In genomic region chr16:50539053-50539615, GRCh38 we compare ENCODE assay signal across 1 cellular context.
TF ChIP-seq lines count a peak whose summit lies in the region.

No MANE protein-coding gene starts in this region.

TF ChIP-seq in HepG2, 621 proteins besides CTCF, POLR2A, EP300 and RAD21 (continued from another document and continues in another):
- no peak for TF ChIP-seq SPEN (CRISPR knock-in tag; IDR thresholded peaks at IDR 0.05; ENCODE audit: low read depth)
- no peak for TF ChIP-seq ZNF713 (CRISPR knock-in tag; IDR thresholded peaks at IDR 0.05)
- TF ChIP-seq REXO4 (CRISPR knock-in tag; IDR thresholded peaks at IDR 0.05; ENCODE audit: borderline replicate concordance): no peak
- TF ChIP-seq FOXO1 (CRISPR knock-in tag; IDR thresholded peaks at IDR 0.05): peak; percentile 80
- peak; percentile 80; the same call in 1 of the 2 replicates for TF ChIP-seq ZNF709 (CRISPR knock-in tag; IDR thresholded peaks at IDR 0.05)
- no peak for TF ChIP-seq SP140L (CRISPR knock-in tag; IDR thresholded peaks at IDR 0.05; ENCODE audit: borderline replicate concordance)
- no peak; the same call in 1 of the 2 replicates for TF ChIP-seq KAT7 (CRISPR knock-in tag; IDR thresholded peaks at IDR 0.05; ENCODE audit: borderline replicate concordance)
- TF ChIP-seq ZNF512B (CRISPR knock-in tag; IDR thresholded peaks at IDR 0.05; ENCODE audit: borderline replicate concordance): no peak
- TF ChIP-seq MYNN (CRISPR knock-in tag; IDR thresholded peaks at IDR 0.05; ENCODE audit: low read depth): no peak
- TF ChIP-seq MEIS1 (CRISPR knock-in tag; IDR thresholded peaks at IDR 0.05; ENCODE audit: borderline replicate concordance): no peak
- TF ChIP-seq SNAI1 (CRISPR knock-in tag; IDR thresholded peaks at IDR 0.05; ENCODE audit: borderline replicate concordance): no peak
- 0 out of 2 replicates have a peak, but pooled peaks have one; percentile 19 for TF ChIP-seq RFX5 (IDR thresholded peaks at IDR 0.05; ENCODE audit: low read depth, low read length)
- no peak for TF ChIP-seq ZNF557 (CRISPR knock-in tag; IDR thresholded peaks at IDR 0.05)
- TF ChIP-seq ARNTL (CRISPR knock-in tag; IDR thresholded peaks at IDR 0.05): peak; percentile 80
- TF ChIP-seq KIAA2018 (CRISPR knock-in tag; IDR thresholded peaks at IDR 0.05; ENCODE audit: borderline replicate concordance): no peak
- no peak for TF ChIP-seq ZFP62 (CRISPR knock-in tag; IDR thresholded peaks at IDR 0.05)
- no peak for TF ChIP-seq ZNF34 (CRISPR knock-in tag; IDR thresholded peaks at IDR 0.05; ENCODE audit: borderline replicate concordance)
- no peak for TF ChIP-seq PREB (CRISPR knock-in tag; IDR thresholded peaks at IDR 0.05)
- no peak for TF ChIP-seq ZNF296 (CRISPR knock-in tag; conservative IDR thresholded peaks at IDR 0.05)
- 0 out of 2 replicates have a peak, but pooled peaks have one; percentile 70 for TF ChIP-seq ZNF552 (CRISPR knock-in tag; IDR thresholded peaks at IDR 0.05; ENCODE audit: borderline replicate concordance)
- 0 out of 2 replicates have a peak, but pooled peaks have one; percentile 18 for TF ChIP-seq ZNF607 (CRISPR knock-in tag; IDR thresholded peaks at IDR 0.05; ENCODE audit: borderline replicate concordance)
- peak; percentile 87 for TF ChIP-seq ZNF724P (CRISPR knock-in tag; IDR thresholded peaks at IDR 0.05; ENCODE audit: borderline replicate concordance)
- TF ChIP-seq TCF7 (IDR thresholded peaks at IDR 0.05; ENCODE audit: low read depth): peak; percentile 99
- TF ChIP-seq HOMEZ (CRISPR knock-in tag; IDR thresholded peaks at IDR 0.05; ENCODE audit: low read depth): peak; percentile 29; the same call in 1 of the 2 replicates
- TF ChIP-seq REPIN1 (CRISPR knock-in tag; IDR thresholded peaks at IDR 0.05; ENCODE audit: borderline replicate concordance, low read depth): peak; percentile 74; the same call in 1 of the 2 replicates
- no peak for TF ChIP-seq HNRNPH1 (optimal IDR thresholded peaks at IDR 0.05; ENCODE audit: low read depth, low read length)
- TF ChIP-seq RNF219 (CRISPR knock-in tag; IDR thresholded peaks at IDR 0.05): no peak
- peak; percentile 83 for TF ChIP-seq MEF2D (CRISPR knock-in tag; IDR thresholded peaks at IDR 0.05)
- TF ChIP-seq MTF2 (CRISPR knock-in tag; IDR thresholded peaks at IDR 0.05; ENCODE audit: borderline replicate concordance): no peak; the same call in 1 of the 2 replicates
- TF ChIP-seq ZNF768 (CRISPR knock-in tag; IDR thresholded peaks at IDR 0.05): no peak
- peak; percentile 65 for TF ChIP-seq ARID4A (CRISPR knock-in tag; IDR thresholded peaks at IDR 0.05; ENCODE audit: borderline replicate concordance)
- no peak for TF ChIP-seq PAX8 (CRISPR knock-in tag; IDR thresholded peaks at IDR 0.05; ENCODE audit: borderline replicate concordance)
- TF ChIP-seq ZNF446 (CRISPR knock-in tag; IDR thresholded peaks at IDR 0.05): no peak
- TF ChIP-seq ZBTB42 (CRISPR knock-in tag; IDR thresholded peaks at IDR 0.05): 0 out of 2 replicates have a peak, but pooled peaks have one; percentile 74
- TF ChIP-seq MIER3 (CRISPR knock-in tag; IDR thresholded peaks at IDR 0.05; ENCODE audit: borderline replicate concordance): peak; percentile 71
- peak; percentile 69 for TF ChIP-seq POLR2AphosphoS5 (IDR thresholded peaks at IDR 0.05; ENCODE audit: low read depth, low read length)
- TF ChIP-seq ZNF784 (CRISPR knock-in tag; IDR thresholded peaks at IDR 0.05; ENCODE audit: borderline replicate concordance): no peak
- no peak for TF ChIP-seq ZNF253 (CRISPR knock-in tag; IDR thresholded peaks at IDR 0.05; ENCODE audit: borderline replicate concordance)
- TF ChIP-seq TRIM24 (CRISPR knock-in tag; IDR thresholded peaks at IDR 0.05): no peak
